ENCODE assay signal across 17 cellular contexts in the genomic region with DNA sequence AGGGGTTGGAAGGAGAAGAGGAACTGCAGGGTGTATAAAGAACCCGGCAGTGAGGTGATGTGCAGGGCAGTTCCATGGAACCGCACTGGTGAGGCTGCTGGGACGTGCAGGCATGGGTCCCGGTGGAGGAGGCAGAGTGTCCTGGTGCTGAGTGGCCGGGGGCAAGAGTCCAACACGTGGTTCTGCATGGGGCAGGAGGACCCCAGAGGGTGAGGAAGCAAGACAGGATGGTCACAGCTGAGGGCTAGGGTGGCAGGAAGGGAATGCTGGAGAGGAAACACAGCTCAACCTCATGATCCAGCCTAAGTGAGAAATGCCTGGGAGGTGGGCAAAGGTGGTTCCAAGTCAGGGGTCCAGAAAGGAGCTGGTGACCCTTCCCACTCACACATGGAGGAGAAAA.
"Had no signal": no experiment of that assay in that cellular context is flagged by ENCODE, and none has a peak within 500 bp of the region (broad histone marks: within the 10 kb centered on the region; RNA-seq: fewer than 3 reads in every experiment).

No MANE protein-coding gene starts in this region.

- H3K27ac Mint-ChIP-seq: activated CD4-positive, alpha-beta memory T cell treated with anti-CD3 and anti-CD28 coated beads for 36 hours; activated naive CD4-positive, alpha-beta T cell treated with anti-CD3 and anti-CD28 coated beads, Interleukin-2, amount 50 U/mL, for 24 hours; activated T-cell treated with anti-CD3 and anti-CD28 coated beads, Interleukin-2, amount 50 U/mL, for 24 hours; dendritic cell treated with granulocyte-macrophage colony-stimulating factor and Interleukin-4, amounts not matched to agents 40 ng/mL and 50 ng/mL, for 4 days; memory B cell; natural killer cell treated with Interleukin-12 subunit alpha and Interleukin-12 subunit beta and Interleukin-15 and Interleukin-18, amount 100 ng/mL, for 72 hours; type B pancreatic cell had no signal

- ATAC-seq: natural killer cell treated with Interleukin-12 subunit alpha and Interleukin-12 subunit beta and Interleukin-15 and Interleukin-18, amount 100 ng/mL, for 72 hours; right lobe of liver; stimulated activated naive CD8-positive, alpha-beta T cell treated with anti-CD3 and anti-CD28 coated beads, Interleukin-15, Interleukin-2, amounts not matched to agents 100 U/mL and 50 U/mL, for 24 hours had no signal

- H3K9me3 ChIP-seq: right lobe of liver had no signal

- H3K4me1 Mint-ChIP-seq: activated naive CD4-positive, alpha-beta T cell treated with anti-CD3 and anti-CD28 coated beads, Interleukin-2, amount 50 U/mL, for 24 hours had no signal

- H3K4me3 Mint-ChIP-seq: activated CD4-positive, alpha-beta memory T cell treated with anti-CD3 and anti-CD28 coated beads for 36 hours; activated naive CD4-positive, alpha-beta T cell treated with anti-CD3 and anti-CD28 coated beads, Interleukin-2, amount 50 U/mL, for 24 hours; activated T-cell treated with anti-CD3 and anti-CD28 coated beads, Interleukin-2, amount 50 U/mL, for 24 hours; dendritic cell treated with granulocyte-macrophage colony-stimulating factor and Interleukin-4, amounts not matched to agents 40 ng/mL and 50 ng/mL, for 4 days; memory B cell; natural killer cell treated with Interleukin-12 subunit alpha and Interleukin-12 subunit beta and Interleukin-15 and Interleukin-18, amount 100 ng/mL, for 72 hours; type B pancreatic cell had no signal

- H3K27ac ChIP-seq: right lobe of liver, WERI-Rb-1 had no signal

- H3K27me3 Mint-ChIP-seq: progenitor cell of endocrine pancreas had no signal

- FAIRE-seq: frontal cortex had no signal

- H3K27me3 ChIP-seq: heart left ventricle, right lobe of liver had no signal

- H3K36me3 ChIP-seq: heart left ventricle, right lobe of liver, WERI-Rb-1 had no signal

- H3K4me3 ChIP-seq: heart left ventricle, right lobe of liver had no signal

- H3K36me3 Mint-ChIP-seq: activated CD4-positive, alpha-beta memory T cell treated with anti-CD3 and anti-CD28 coated beads for 36 hours; activated naive CD4-positive, alpha-beta T cell treated with anti-CD3 and anti-CD28 coated beads, Interleukin-2, amount 50 U/mL, for 24 hours; natural killer cell treated with Interleukin-12 subunit alpha and Interleukin-12 subunit beta and Interleukin-15 and Interleukin-18, amount 100 ng/mL, for 72 hours; type B pancreatic cell had no signal

- H3K9me3 Mint-ChIP-seq: activated CD4-positive, alpha-beta memory T cell treated with anti-CD3 and anti-CD28 coated beads for 36 hours; dendritic cell treated with granulocyte-macrophage colony-stimulating factor and Interleukin-4, amounts not matched to agents 40 ng/mL and 50 ng/mL, for 4 days; natural killer cell treated with Interleukin-12 subunit alpha and Interleukin-12 subunit beta and Interleukin-15 and Interleukin-18, amount 100 ng/mL, for 72 hours had no signal

- H3K4me1 ChIP-seq: right lobe of liver had no signal

- DNase-seq: activated CD4-positive, alpha-beta memory T cell treated with anti-CD3 and anti-CD28 coated beads for 36 hours; activated T-cell treated with anti-CD3 and anti-CD28 coated beads, Interleukin-2, amount 50 U/mL, for 24 hours; cerebellar nuclear complex; effector memory CD4-positive, alpha-beta T cell; heart left ventricle; occipital lobe; right lobe of liver; stimulated activated naive CD8-positive, alpha-beta T cell treated with anti-CD3 and anti-CD28 coated beads, Interleukin-15, Interleukin-2, amounts not matched to agents 100 U/mL and 50 U/mL, for 24 hours; T-helper 1 cell; WERI-Rb-1 had no signal
